1 cellular context compared by ENCODE assay signal in the genomic region with DNA sequence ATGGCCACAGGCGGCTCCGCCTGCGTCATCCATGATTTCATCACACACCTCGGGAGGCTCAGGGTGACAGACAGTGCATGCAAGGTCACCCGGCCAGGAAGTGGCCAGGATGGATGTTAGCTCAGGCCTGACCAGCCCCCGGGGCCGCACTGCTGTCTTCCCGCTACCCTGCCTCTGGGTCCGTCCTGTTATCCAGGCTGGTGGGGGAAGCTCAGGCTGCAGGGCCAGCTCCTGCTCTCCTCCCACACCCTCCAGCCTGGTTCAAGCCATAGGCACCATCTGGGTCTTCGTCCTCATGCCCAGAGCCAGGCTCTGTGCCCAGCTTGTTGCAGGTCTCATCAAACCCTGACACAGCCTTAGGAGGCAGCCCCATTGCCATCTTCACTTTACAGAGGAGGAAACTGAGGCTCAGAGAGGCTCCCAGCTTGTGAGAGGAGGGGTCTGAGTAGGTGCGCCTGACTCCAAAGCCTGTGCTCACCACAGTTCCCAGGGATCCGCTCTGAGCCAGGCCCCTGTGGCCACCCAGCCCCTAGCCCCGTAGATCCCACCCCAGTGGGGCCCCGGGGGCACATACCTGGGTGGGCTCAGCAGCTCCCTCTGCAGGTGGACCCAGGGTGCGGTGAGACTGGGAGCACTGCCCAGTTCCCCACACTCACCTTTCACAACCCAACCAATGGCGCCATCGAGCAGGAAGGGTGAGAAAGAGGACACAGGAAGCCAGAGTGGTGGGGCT.
TF ChIP-seq lines count a peak whose summit lies in the region.

No MANE protein-coding gene starts in this region.

TF ChIP-seq in HepG2, 621 proteins besides CTCF, POLR2A, EP300 and RAD21 (continued from another document):
- peak; percentile 59; the same call in 1 of the 2 replicates for TF ChIP-seq ZBTB3 (CRISPR knock-in tag; IDR thresholded peaks at IDR 0.05; ENCODE audit: borderline replicate concordance, low read depth)
- TF ChIP-seq ZNF629 (CRISPR knock-in tag; conservative IDR thresholded peaks at IDR 0.05) = peak; percentile 32; the same call in 1 of the 2 replicates
- no peak; the same call in none of the 2 replicates for TF ChIP-seq SSRP1 (CRISPR knock-in tag; IDR thresholded peaks at IDR 0.05)
- peak; percentile 67; the same call in 1 of the 2 replicates for TF ChIP-seq HMG20A (CRISPR knock-in tag; IDR thresholded peaks at IDR 0.05; ENCODE audit: borderline replicate concordance)
- TF ChIP-seq SOX5 (CRISPR knock-in tag; IDR thresholded peaks at IDR 0.05; ENCODE audit: borderline replicate concordance) = peak; percentile 76; the same call in 1 of the 2 replicates
- TF ChIP-seq, protein P1, sequence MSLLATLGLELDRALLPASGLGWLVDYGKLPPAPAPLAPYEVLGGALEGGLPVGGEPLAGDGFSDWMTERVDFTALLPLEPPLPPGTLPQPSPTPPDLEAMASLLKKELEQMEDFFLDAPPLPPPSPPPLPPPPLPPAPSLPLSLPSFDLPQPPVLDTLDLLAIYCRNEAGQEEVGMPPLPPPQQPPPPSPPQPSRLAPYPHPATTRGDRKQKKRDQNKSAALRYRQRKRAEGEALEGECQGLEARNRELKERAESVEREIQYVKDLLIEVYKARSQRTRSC (CRISPR knock-in tag; IDR thresholded peaks at IDR 0.05; ENCODE audit: low read depth) = peak; percentile 93; the same call in 1 of the 2 replicates
- peak; percentile 99 for TF ChIP-seq CEBPG (CRISPR knock-in tag; IDR thresholded peaks at IDR 0.05)
- TF ChIP-seq PAX8 (CRISPR knock-in tag; IDR thresholded peaks at IDR 0.05; ENCODE audit: borderline replicate concordance) = peak; percentile 83; the same call in 1 of the 2 replicates
